Comparison of ENCODE assay signal across 1 cellular context in genomic region chr13:113584205-113584869, GRCh38.
A peak's percentile ranks its signal among the peaks of the same experiment; 100 is the strongest.
TF ChIP-seq lines count a peak whose summit lies in the region.

TFDP1 (plus strand) TSS chr13:113584753; CDS start chr13:113585838, 1,085 bp downstream.

TF ChIP-seq in HEK293, 187 proteins besides CTCF, POLR2A, EP300 and RAD21 (continued from another document and continues in another):
- TF ChIP-seq PBX3 (CRISPR knock-in tag; IDR thresholded peaks at IDR 0.05) (peak; percentile 76; the same call in 1 of the 2 replicates), ZFP41 (tag by site-specific recombination; IDR thresholded peaks at IDR 0.05; ENCODE audit: borderline replicate concordance) (no peak), SETDB1 (IDR thresholded peaks at IDR 0.05; ENCODE audit: insufficient read length, low read length) (no peak), ZNF548 (tag by site-specific recombination; IDR thresholded peaks at IDR 0.05) (no peak), PRDM6 (tag by site-specific recombination; IDR thresholded peaks at IDR 0.05) (no peak), AEBP2 (tag by site-specific recombination; IDR thresholded peaks at IDR 0.05; ENCODE audit: borderline replicate concordance) (no peak), ZNF514 (tag by site-specific recombination; IDR thresholded peaks at IDR 0.05) (no peak), ZNF488 (tag by site-specific recombination; IDR thresholded peaks at IDR 0.05) (no peak), EGR2 (tag by site-specific recombination; IDR thresholded peaks at IDR 0.05; ENCODE audit: low read depth) (no peak), TSHZ1 (tag by site-specific recombination; IDR thresholded peaks at IDR 0.05; ENCODE audit: borderline replicate concordance) (no peak), ZNF629 (tag by site-specific recombination; IDR thresholded peaks at IDR 0.05) (no peak), ELK4 (IDR thresholded peaks at IDR 0.05; ENCODE audit: borderline replicate concordance, low read depth, low read length) (no peak), ZNF549 (tag by site-specific recombination; IDR thresholded peaks at IDR 0.05) (no peak), GLI4 (tag by site-specific recombination; IDR thresholded peaks at IDR 0.05) (no peak), ZNF654 (tag by site-specific recombination; IDR thresholded peaks at IDR 0.05; ENCODE audit: low read depth) (no peak), ZNF571 (tag by site-specific recombination; IDR thresholded peaks at IDR 0.05) (no peak), ZNF768 (tag by site-specific recombination; IDR thresholded peaks at IDR 0.05) (no peak), ZNF580 (tag by site-specific recombination; IDR thresholded peaks at IDR 0.05) (no peak), ZSCAN5A (tag by site-specific recombination; IDR thresholded peaks at IDR 0.05) (peak; percentile 20; the same call in 1 of the 2 replicates), ZNF76 (tag by site-specific recombination; IDR thresholded peaks at IDR 0.05; ENCODE audit: borderline replicate concordance, low read depth) (peak; percentile 42; the same call in 1 of the 2 replicates), HOXD13 (CRISPR knock-in tag; IDR thresholded peaks at IDR 0.05; ENCODE audit: borderline replicate concordance) (no peak), ZNF664 (tag by site-specific recombination; IDR thresholded peaks at IDR 0.05) (no peak), KLF1 (tag by site-specific recombination; IDR thresholded peaks at IDR 0.05) (no peak), KLF8 (tag by site-specific recombination; IDR thresholded peaks at IDR 0.05) (no peak; the same call in 1 of the 2 replicates), ZNF677 (tag by site-specific recombination; IDR thresholded peaks at IDR 0.05) (no peak), YY1 (tag by site-specific recombination; IDR thresholded peaks at IDR 0.05) (no peak; the same call in 1 of the 2 replicates), WT1 (tag by site-specific recombination; IDR thresholded peaks at IDR 0.05) (no peak; the same call in 1 of the 2 replicates), ZBTB1 (tag by site-specific recombination; IDR thresholded peaks at IDR 0.05) (peak; percentile 45; the same call in 1 of the 2 replicates), HOXC10 (CRISPR knock-in tag; IDR thresholded peaks at IDR 0.05) (no peak), ZNF416 (tag by site-specific recombination; IDR thresholded peaks at IDR 0.05) (no peak), ZNF394 (tag by site-specific recombination; IDR thresholded peaks at IDR 0.05; ENCODE audit: borderline replicate concordance) (peak; percentile 98), ZNF146 (tag by site-specific recombination; IDR thresholded peaks at IDR 0.05) (peak; percentile 24; the same call in 1 of the 2 replicates), ZNF626 (tag by site-specific recombination; IDR thresholded peaks at IDR 0.05) (no peak), ZNF621 (tag by site-specific recombination; IDR thresholded peaks at IDR 0.05) (no peak), ZNF148 (tag by site-specific recombination; IDR thresholded peaks at IDR 0.05; ENCODE audit: borderline replicate concordance) (no peak), ZNF530 (tag by site-specific recombination; IDR thresholded peaks at IDR 0.05; ENCODE audit: low read depth) (no peak), ZNF510 (tag by site-specific recombination; IDR thresholded peaks at IDR 0.05; ENCODE audit: insufficient replicate concordance) (no peak), ZNF623 (tag by site-specific recombination; IDR thresholded peaks at IDR 0.05) (no peak), ZNF398 (tag by site-specific recombination; IDR thresholded peaks at IDR 0.05) (0 out of 2 replicates have a peak, but pooled peaks have one; percentile 10), ZNF707 (tag by site-specific recombination; IDR thresholded peaks at IDR 0.05) (no peak), ZNF561 (tag by site-specific recombination; IDR thresholded peaks at IDR 0.05; ENCODE audit: borderline replicate concordance) (peak; percentile 78), ZNF114 (tag by site-specific recombination; IDR thresholded peaks at IDR 0.05) (no peak), KLF16 (tag by site-specific recombination; IDR thresholded peaks at IDR 0.05) (no peak), ZNF785 (tag by site-specific recombination; IDR thresholded peaks at IDR 0.05) (no peak), HIC1 (tag by site-specific recombination; IDR thresholded peaks at IDR 0.05) (no peak), ZNF473 (tag by site-specific recombination; IDR thresholded peaks at IDR 0.05) (no peak), ZNF266 (tag by site-specific recombination; IDR thresholded peaks at IDR 0.05; ENCODE audit: low read depth) (no peak)
